ENCODE assay signal across 1 cellular context in the genomic region with DNA sequence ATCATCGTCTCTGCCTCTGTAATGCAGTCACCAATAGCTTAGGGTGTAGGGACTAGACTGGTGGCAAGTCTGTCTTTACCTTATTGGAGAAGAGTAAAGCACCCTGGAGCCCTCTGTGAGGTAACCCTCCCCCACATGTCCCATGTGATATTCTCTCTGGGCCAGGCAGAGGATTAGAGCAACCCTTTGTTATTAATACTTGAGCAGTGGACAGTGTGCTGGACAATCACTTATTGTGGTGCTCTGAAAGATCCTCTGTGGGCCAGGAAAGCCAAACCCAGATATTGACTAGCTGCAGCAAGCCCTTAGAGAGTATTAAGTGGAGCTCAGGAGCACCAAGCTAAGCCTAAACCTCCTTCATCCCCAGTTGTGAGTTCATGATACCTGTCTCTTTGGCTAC.
TF ChIP-seq lines count a peak whose summit lies in the region.

No MANE protein-coding gene starts in this region.

TF ChIP-seq in HepG2, 621 proteins besides CTCF, POLR2A, EP300 and RAD21 (continued from another document):
- TF ChIP-seq, protein P1, sequence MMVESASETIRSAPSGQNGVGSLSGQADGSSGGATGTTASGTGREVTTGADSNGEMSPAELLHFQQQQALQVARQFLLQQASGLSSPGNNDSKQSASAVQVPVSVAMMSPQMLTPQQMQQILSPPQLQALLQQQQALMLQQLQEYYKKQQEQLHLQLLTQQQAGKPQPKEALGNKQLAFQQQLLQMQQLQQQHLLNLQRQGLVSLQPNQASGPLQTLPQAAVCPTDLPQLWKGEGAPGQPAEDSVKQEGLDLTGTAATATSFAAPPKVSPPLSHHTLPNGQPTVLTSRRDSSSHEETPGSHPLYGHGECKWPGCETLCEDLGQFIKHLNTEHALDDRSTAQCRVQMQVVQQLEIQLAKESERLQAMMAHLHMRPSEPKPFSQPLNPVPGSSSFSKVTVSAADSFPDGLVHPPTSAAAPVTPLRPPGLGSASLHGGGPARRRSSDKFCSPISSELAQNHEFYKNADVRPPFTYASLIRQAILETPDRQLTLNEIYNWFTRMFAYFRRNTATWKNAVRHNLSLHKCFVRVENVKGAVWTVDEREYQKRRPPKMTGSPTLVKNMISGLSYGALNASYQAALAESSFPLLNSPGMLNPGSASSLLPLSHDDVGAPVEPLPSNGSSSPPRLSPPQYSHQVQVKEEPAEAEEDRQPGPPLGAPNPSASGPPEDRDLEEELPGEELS (CRISPR knock-in tag; IDR thresholded peaks at IDR 0.05) = no peak
- TF ChIP-seq ZNF570 (CRISPR knock-in tag; IDR thresholded peaks at IDR 0.05; ENCODE audit: borderline replicate concordance) = no peak
- no peak for TF ChIP-seq GABPA (IDR thresholded peaks at IDR 0.05; ENCODE audit: low read depth, low read length)
- TF ChIP-seq GABPA (CRISPR knock-in tag; IDR thresholded peaks at IDR 0.05; ENCODE audit: low read depth) = no peak
- TF ChIP-seq, protein P2, sequence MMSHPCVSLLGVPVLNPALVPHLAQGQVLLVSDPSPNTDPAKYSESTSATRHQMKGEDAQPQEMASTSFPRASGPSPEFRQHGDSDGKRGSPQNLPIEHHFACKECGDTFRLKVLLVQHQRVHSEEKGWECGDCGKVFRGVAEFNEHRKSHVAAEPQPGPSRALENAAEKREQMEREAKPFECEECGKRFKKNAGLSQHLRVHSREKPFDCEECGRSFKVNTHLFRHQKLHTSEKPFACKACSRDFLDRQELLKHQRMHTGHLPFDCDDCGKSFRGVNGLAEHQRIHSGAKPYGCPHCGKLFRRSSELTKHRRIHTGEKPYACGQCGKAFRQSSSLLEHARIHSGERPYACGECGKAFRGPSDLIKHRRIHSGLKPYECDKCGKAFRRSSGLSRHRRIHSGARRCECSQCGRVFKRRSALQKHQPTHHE (CRISPR knock-in tag; IDR thresholded peaks at IDR 0.05; ENCODE audit: borderline replicate concordance) = no peak
- TF ChIP-seq SOX6 (IDR thresholded peaks at IDR 0.05) = no peak
- TF ChIP-seq SOX6 (CRISPR knock-in tag; IDR thresholded peaks at IDR 0.05) = no peak
- no peak for TF ChIP-seq ELF1 (CRISPR knock-in tag; IDR thresholded peaks at IDR 0.05)
- TF ChIP-seq EED (CRISPR knock-in tag; IDR thresholded peaks at IDR 0.05) = no peak
- TF ChIP-seq POLR2AphosphoS5 (IDR thresholded peaks at IDR 0.05; ENCODE audit: low read depth, low read length) = no peak
- no peak for TF ChIP-seq RARG (CRISPR knock-in tag; IDR thresholded peaks at IDR 0.05; ENCODE audit: low read depth)
- TF ChIP-seq, protein P3, sequence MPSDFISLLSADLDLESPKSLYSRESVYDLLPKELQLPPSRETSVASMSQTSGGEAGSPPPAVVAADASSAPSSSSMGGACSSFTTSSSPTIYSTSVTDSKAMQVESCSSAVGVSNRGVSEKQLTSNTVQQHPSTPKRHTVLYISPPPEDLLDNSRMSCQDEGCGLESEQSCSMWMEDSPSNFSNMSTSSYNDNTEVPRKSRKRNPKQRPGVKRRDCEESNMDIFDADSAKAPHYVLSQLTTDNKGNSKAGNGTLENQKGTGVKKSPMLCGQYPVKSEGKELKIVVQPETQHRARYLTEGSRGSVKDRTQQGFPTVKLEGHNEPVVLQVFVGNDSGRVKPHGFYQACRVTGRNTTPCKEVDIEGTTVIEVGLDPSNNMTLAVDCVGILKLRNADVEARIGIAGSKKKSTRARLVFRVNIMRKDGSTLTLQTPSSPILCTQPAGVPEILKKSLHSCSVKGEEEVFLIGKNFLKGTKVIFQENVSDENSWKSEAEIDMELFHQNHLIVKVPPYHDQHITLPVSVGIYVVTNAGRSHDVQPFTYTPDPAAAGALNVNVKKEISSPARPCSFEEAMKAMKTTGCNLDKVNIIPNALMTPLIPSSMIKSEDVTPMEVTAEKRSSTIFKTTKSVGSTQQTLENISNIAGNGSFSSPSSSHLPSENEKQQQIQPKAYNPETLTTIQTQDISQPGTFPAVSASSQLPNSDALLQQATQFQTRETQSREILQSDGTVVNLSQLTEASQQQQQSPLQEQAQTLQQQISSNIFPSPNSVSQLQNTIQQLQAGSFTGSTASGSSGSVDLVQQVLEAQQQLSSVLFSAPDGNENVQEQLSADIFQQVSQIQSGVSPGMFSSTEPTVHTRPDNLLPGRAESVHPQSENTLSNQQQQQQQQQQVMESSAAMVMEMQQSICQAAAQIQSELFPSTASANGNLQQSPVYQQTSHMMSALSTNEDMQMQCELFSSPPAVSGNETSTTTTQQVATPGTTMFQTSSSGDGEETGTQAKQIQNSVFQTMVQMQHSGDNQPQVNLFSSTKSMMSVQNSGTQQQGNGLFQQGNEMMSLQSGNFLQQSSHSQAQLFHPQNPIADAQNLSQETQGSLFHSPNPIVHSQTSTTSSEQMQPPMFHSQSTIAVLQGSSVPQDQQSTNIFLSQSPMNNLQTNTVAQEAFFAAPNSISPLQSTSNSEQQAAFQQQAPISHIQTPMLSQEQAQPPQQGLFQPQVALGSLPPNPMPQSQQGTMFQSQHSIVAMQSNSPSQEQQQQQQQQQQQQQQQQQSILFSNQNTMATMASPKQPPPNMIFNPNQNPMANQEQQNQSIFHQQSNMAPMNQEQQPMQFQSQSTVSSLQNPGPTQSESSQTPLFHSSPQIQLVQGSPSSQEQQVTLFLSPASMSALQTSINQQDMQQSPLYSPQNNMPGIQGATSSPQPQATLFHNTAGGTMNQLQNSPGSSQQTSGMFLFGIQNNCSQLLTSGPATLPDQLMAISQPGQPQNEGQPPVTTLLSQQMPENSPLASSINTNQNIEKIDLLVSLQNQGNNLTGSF (CRISPR knock-in tag; IDR thresholded peaks at IDR 0.05) = no peak
- TF ChIP-seq DMAP1 (CRISPR knock-in tag; IDR thresholded peaks at IDR 0.05) = no peak
- TF ChIP-seq ZNF878 (CRISPR knock-in tag; IDR thresholded peaks at IDR 0.05) = no peak
- TF ChIP-seq SP4 (CRISPR knock-in tag; IDR thresholded peaks at IDR 0.05) = no peak
- TF ChIP-seq ZNF652 (CRISPR knock-in tag; IDR thresholded peaks at IDR 0.05; ENCODE audit: borderline replicate concordance, low read depth) = no peak
